Comparison of ENCODE assay signal across 17 cellular contexts in genomic region chr1:3930282-3930681, GRCh38. TPM values are rescaled to one million over a fixed set of nuclear protein-coding genes. Genes with fewer than 3 reads are reported as not detected.
DNase-seq lines count a peak whose midpoint lies in the region; ATAC-seq, FAIRE-seq and TF ChIP-seq lines count a peak whose summit lies in the region.
"Had no signal": no experiment of that assay in that cellular context is flagged by ENCODE, and none has a peak within 500 bp of the region (broad histone marks: within the 10 kb centered on the region; RNA-seq: fewer than 3 reads in every experiment).

No MANE protein-coding gene starts in this region.

- H3K27me3 ChIP-seq in WERI-Rb-1 (ENCODE audit: insufficient read depth, low read depth, severe bottlenecking) (no peaks in the 10 kb centered on the region), H1 (replicated peaks in 1 of 4; ENCODE audit: control insufficient read depth in 3 of 4, extremely low read depth in 1 of 4, insufficient read depth in 3 of 4, low read length in 3 of 4) (peaks cover 0 to 8% (median 0%) of the 10 kb centered on the region in 4 experiments; a peak in 1 of 7 replicates)

- H3K36me3 ChIP-seq in HEK293 (ENCODE audit: control insufficient read depth in 2 of 2, insufficient read depth in 1 of 2, low read length in 2 of 2) (no peaks in the 10 kb centered on the region), WERI-Rb-1 (no peaks in the 10 kb centered on the region; the same call in 1 of the 2 replicates), H1 (ENCODE audit: control insufficient read depth in 2 of 4, insufficient read depth in 4 of 4, low read length in 3 of 4) (no peaks in the 10 kb centered on the region; a peak in 1 of 8 replicates)
- H3K36me3 ChIP-seq: MG63 had no signal

- TF ChIP-seq EP300 in H1 (IDR thresholded peaks at IDR 0.05; ENCODE audit: borderline replicate concordance in 1 of 2, low read depth in 2 of 2, low read length in 2 of 2), result no peak

- TF ChIP-seq RAD21 in H1 (IDR thresholded peaks at IDR 0.05 in 1 of 2, conservative IDR thresholded peaks at IDR 0.05 in 1 of 2; ENCODE audit: low read depth in 2 of 2, low read length in 2 of 2), result no peak

- peak overlapping the region; percentile 7 for H3K27ac Mint-ChIP-seq in neural crest cell (ENCODE audit: unreplicated experiment)

- no peaks in the 10 kb centered on the region for H3K36me3 Mint-ChIP-seq in neural crest cell (ENCODE audit: low read depth)

- no peak for TF ChIP-seq POLR2A in H1 (IDR thresholded peaks at IDR 0.05; ENCODE audit: control extremely low read depth in 1 of 2, low read depth in 2 of 2, low read length in 2 of 2)

- TF ChIP-seq CTCF in HEK293 (tag by site-specific recombination; IDR thresholded peaks at IDR 0.05) (no peak), WERI-Rb-1 (IDR thresholded peaks at IDR 0.05; ENCODE audit: low read depth, low read length) (no peak), H1 (IDR thresholded peaks at IDR 0.05; ENCODE audit: control extremely low read depth in 1 of 3, insufficient read depth in 1 of 3, low read depth in 1 of 3, low read length in 3 of 3) (no peak), neural crest cell (conservative IDR thresholded peaks at IDR 0.05) (no peak)

- no peak overlapping the region for H3K18ac ChIP-seq in H1 (ENCODE audit: extremely low read depth, low read length)

- peaks cover 4% of the 10 kb centered on the region; the same call in 1 of the 2 replicates for H3K79me1 ChIP-seq in H1 (ENCODE audit: low read depth, low read length)

- H3K4me1 ChIP-seq in HEK293 (ENCODE audit: control insufficient read depth, insufficient read depth, low read length) (no peaks in the 10 kb centered on the region), H1 (replicated peaks in 1 of 4; ENCODE audit: control insufficient read depth in 3 of 4, insufficient read depth in 4 of 4, low read length in 3 of 4) (no peaks in the 10 kb centered on the region)
- H3K4me1 ChIP-seq: Caco-2 had no signal

- H3K27ac ChIP-seq in HEK293 (ENCODE audit: extremely low read depth, low read depth, low read length) (no peak overlapping the region), WERI-Rb-1 (peak overlapping the region; percentile 89; the same call in 1 of the 2 replicates), H1 (ENCODE audit: low read depth, low read length) (no peak overlapping the region)
- H3K27ac ChIP-seq: PC-9 had no signal

- peaks cover 0 to 12% of the 10 kb centered on the region in 2 experiments for H4K20me1 ChIP-seq in H1 (replicated peaks in 1 of 2; ENCODE audit: control insufficient read depth in 1 of 2, insufficient read depth in 2 of 2, low read length in 2 of 2)

- no peak overlapping the region for H4K8ac ChIP-seq in H1 (ENCODE audit: extremely low read depth, insufficient read depth, low read length)

- peaks cover 36% of the 10 kb centered on the region for H3K27me3 Mint-ChIP-seq in neural crest cell (ENCODE audit: low read depth)

- no peak for FAIRE-seq in H1 (lab: Jason Lieb, UNC)

- no peak overlapping the region for H3K4me3 Mint-ChIP-seq in neural crest cell

- H3K56ac ChIP-seq in H1 (replicated peaks; ENCODE audit: insufficient read length, low read depth, low read length), result peak overlapping the region; percentile 80

- no peak overlapping the region for H3K23ac ChIP-seq in H1 (ENCODE audit: insufficient read length)

- no peak overlapping the region for H2BK20ac ChIP-seq in H1 (ENCODE audit: low read length)

- H3K4me1 Mint-ChIP-seq in neural crest cell, result peaks cover 11% of the 10 kb centered on the region

- H3K14ac ChIP-seq in H1 (ENCODE audit: insufficient read length), result no peak overlapping the region

- no peak overlapping the region for H2BK5ac ChIP-seq in H1 (ENCODE audit: low read depth, low read length)

- DNase-seq in WERI-Rb-1, result no peak
- DNase-seq in H1 (ENCODE audit: low read depth in 1 of 2, low spot score in 2 of 2), result no peak
- no peak for DNase-seq in neural crest cell (ENCODE audit: low read depth, low spot score)
- DNase-seq in HUDEP-2 (lab: John Stamatoyannopoulos, UW; ENCODE audit: unreplicated experiment in 76 of 76), result no peak
- DNase-seq in SIG-M5 (lab: John Stamatoyannopoulos, UW), result no peak
- DNase-seq: AML-193, DMS153, Karpas-422, MG63, NCI-H1092, NCI-H2081 treated with DMSO at 0.1 percent for 48 hours, NCI-H510A, NCI-H774, PC-9 had no signal

- no peak overlapping the region for H3K4me2 ChIP-seq in H1 (ENCODE audit: insufficient read depth in 1 of 2, low read depth in 2 of 2, low read length in 2 of 2)
- H3K4me2 ChIP-seq: PC-9 had no signal

- H4K91ac ChIP-seq in H1 (replicated peaks; ENCODE audit: insufficient read length, low read length), result peak overlapping the region; percentile 11

- no peak overlapping the region for H2BK15ac ChIP-seq in H1 (ENCODE audit: low read length)

- no peak overlapping the region for H2BK120ac ChIP-seq in H1 (replicated peaks; ENCODE audit: low read depth, low read length)

- POLR2A ChIA-PET in HEK293 (lab: Yijun Ruan, JAX) (no interaction called here), H1 (lab: Charles Lee; ENCODE audit: partially characterized antibody) (no interaction called here)

- no peak overlapping the region for H3K9ac ChIP-seq in H1 (replicated peaks in 1 of 4; ENCODE audit: extremely low read depth in 1 of 4, low read depth in 3 of 4, low read length in 3 of 4)

- no peaks in the 10 kb centered on the region for H3K79me2 ChIP-seq in H1 (ENCODE audit: control insufficient read depth in 1 of 2, insufficient read depth in 2 of 2, low read length in 2 of 2)

- H3K9me3 ChIP-seq in HEK293 (ENCODE audit: control insufficient read depth, insufficient read depth, low read depth, low read length), result no peaks in the 10 kb centered on the region
- H3K9me3 ChIP-seq in WERI-Rb-1 (ENCODE audit: severe bottlenecking), result peaks cover 9% of the 10 kb centered on the region
- H3K9me3 ChIP-seq in H1 (ENCODE audit: insufficient read depth in 2 of 2, low read depth in 1 of 2, low read length in 1 of 2), result peaks cover 0 to 4% of the 10 kb centered on the region in 2 experiments; a peak in 1 of 4 replicates
- H3K9me3 ChIP-seq: MG63 had no signal

- H3K4me3 ChIP-seq in HEK293 (ENCODE audit: low read depth, low read length) (no peak overlapping the region), WERI-Rb-1 (ENCODE audit: low read depth, low read length) (no peak overlapping the region), H1 (ENCODE audit: extremely low read depth in 1 of 4, insufficient read depth in 2 of 4, low read depth in 3 of 4, low read length in 4 of 4) (no peak overlapping the region)
- H3K4me3 ChIP-seq: MG63, PC-9 had no signal

- H2BK12ac ChIP-seq in H1 (ENCODE audit: low read depth, low read length), result peak overlapping the region; percentile 52; the same call in 1 of the 2 replicates

- H2AK5ac ChIP-seq in H1 (ENCODE audit: low read depth, low read length), result peak overlapping the region; percentile 34

- 82 to 100% methylated on average over 1 to 3 of the region's 3 CpGs for WGBS in H1 (ENCODE audit: extremely low coverage in 1 of 2, insufficient coverage in 1 of 2, insufficient read length in 1 of 2, insufficient replicate concordance in 2 of 2, low coverage in 1 of 2, low lambda C conversion rate in 2 of 2, missing lambda C conversion rate in 1 of 2), 2 experiments

- CTCF ChIA-PET in HEK293 (lab: Yijun Ruan, JAX) (no interaction called here), H1 (lab: Charles Lee; ENCODE audit: partially characterized antibody) (no interaction called here)

- ATAC-seq in GM18861 (IDR thresholded peaks at IDR 0.05; ENCODE audit: unreplicated experiment), result no peak

- H2AFZ ChIP-seq in H1 (ENCODE audit: low read length), result no peak overlapping the region
- H2AFZ ChIP-seq: PC-9 had no signal

- H3K23me2 ChIP-seq in H1 (ENCODE audit: low read depth, low read length), result peaks cover 16% of the 10 kb centered on the region; the same call in 1 of the 2 replicates

- no peak overlapping the region for H4K5ac ChIP-seq in H1 (ENCODE audit: insufficient read length, low read depth, low read length)

- H3K9me3 Mint-ChIP-seq in neural crest cell, result peaks cover 7% of the 10 kb centered on the region

- no peak overlapping the region for H3K4ac ChIP-seq in H1 (replicated peaks; ENCODE audit: insufficient read length, low read depth, low read length)

TF ChIP-seq in HEK293, 187 proteins besides CTCF, POLR2A, EP300 and RAD21 (continues in another document):
- TF ChIP-seq SCRT1 (tag by site-specific recombination; IDR thresholded peaks at IDR 0.05; ENCODE audit: borderline replicate concordance) (no peak), ZNF521 (tag by site-specific recombination; IDR thresholded peaks at IDR 0.05) (peak; percentile 97; the same call in 1 of the 2 replicates), ZNF248 (tag by site-specific recombination; IDR thresholded peaks at IDR 0.05) (0 out of 2 replicates have a peak, but pooled peaks have one; percentile 53), ZNF155 (tag by site-specific recombination; IDR thresholded peaks at IDR 0.05) (no peak), ZNF169 (tag by site-specific recombination; IDR thresholded peaks at IDR 0.05) (0 out of 2 replicates have a peak, but pooled peaks have one; percentile 18), ZNF239 (tag by site-specific recombination; IDR thresholded peaks at IDR 0.05) (peak; percentile 15; the same call in 1 of the 2 replicates)

TF ChIP-seq in H1, 55 proteins besides CTCF, POLR2A, EP300 and RAD21 (continues in another document):
- TF ChIP-seq CEBPB (IDR thresholded peaks at IDR 0.05; ENCODE audit: low read depth, low read length), result no peak
- no peak for TF ChIP-seq HDAC2 (IDR thresholded peaks at IDR 0.05; ENCODE audit: borderline replicate concordance in 1 of 2, low read depth in 2 of 2, low read length in 2 of 2)
- no peak for TF ChIP-seq BCL11A (IDR thresholded peaks at IDR 0.05; ENCODE audit: low read depth in 2 of 2, low read length in 2 of 2)
- TF ChIP-seq POLR2AphosphoS5 (IDR thresholded peaks at IDR 0.05; ENCODE audit: low read depth, low read length), result no peak
- TF ChIP-seq SIRT6 (IDR thresholded peaks at IDR 0.05; ENCODE audit: low read length), result no peak
- TF ChIP-seq SRF (IDR thresholded peaks at IDR 0.05; ENCODE audit: low read depth, low read length), result no peak
- TF ChIP-seq TCF12 (IDR thresholded peaks at IDR 0.05; ENCODE audit: low read depth, low read length), result no peak
- TF ChIP-seq POU5F1 (IDR thresholded peaks at IDR 0.05; ENCODE audit: low read depth, low read length), result no peak
- TF ChIP-seq SIN3A (conservative IDR thresholded peaks at IDR 0.05 in 1 of 2, IDR thresholded peaks at IDR 0.05 in 1 of 2; ENCODE audit: low read depth in 1 of 2, low read length in 2 of 2), result no peak

RNA-seq across cellular contexts. Expression of gene C1orf174, which starts 30.2 kb away (rescaled TPM):
- 28.4 and 28.5 TPM in 2 replicates for total RNA-seq in H1 (2021; fragmentation: NEBNext Ultra II Directional; extraction: Animal tissue kit (Norgen Biotek cat#: 25700))
- polyA plus RNA-seq in H1 (2011; rRNA removed), result 31.1 and 32.4 TPM in 2 replicates
- 35.9 TPM for polyA plus RNA-seq in H1 (2011; cell fraction: cytosol; rRNA removed)
- polyA plus RNA-seq in H1 (2011; cell fraction: nucleus; rRNA removed), result 31.2 TPM
- polyA plus RNA-seq in H1 (2012, experiment 1 of 2), result 25.9 to 34.1 TPM (median 27.7 TPM) in 4 replicates
- polyA plus RNA-seq in H1 (2012, experiment 2 of 2), result 7.2 TPM
- polyA plus RNA-seq in H1 (2013, experiment 1 of 2), result 21.3 TPM
- 22.1 TPM for polyA plus RNA-seq in H1 (2013, experiment 2 of 2)
- 21.0 and 24.5 TPM in 2 replicates for polyA minus RNA-seq in H1 (2011; rRNA and poly(A)+ RNA removed)
- 16.9 TPM for polyA minus RNA-seq in H1 (2011; cell fraction: cytosol; rRNA and poly(A)+ RNA removed)
- polyA minus RNA-seq in H1 (2011; cell fraction: nucleus; rRNA and poly(A)+ RNA removed), result 11.5 TPM
- total RNA-seq in neural crest cell, result 36.8 and 39.6 TPM in 2 replicates
